ENCODE assay signal across 9 cellular contexts in the genomic region with DNA sequence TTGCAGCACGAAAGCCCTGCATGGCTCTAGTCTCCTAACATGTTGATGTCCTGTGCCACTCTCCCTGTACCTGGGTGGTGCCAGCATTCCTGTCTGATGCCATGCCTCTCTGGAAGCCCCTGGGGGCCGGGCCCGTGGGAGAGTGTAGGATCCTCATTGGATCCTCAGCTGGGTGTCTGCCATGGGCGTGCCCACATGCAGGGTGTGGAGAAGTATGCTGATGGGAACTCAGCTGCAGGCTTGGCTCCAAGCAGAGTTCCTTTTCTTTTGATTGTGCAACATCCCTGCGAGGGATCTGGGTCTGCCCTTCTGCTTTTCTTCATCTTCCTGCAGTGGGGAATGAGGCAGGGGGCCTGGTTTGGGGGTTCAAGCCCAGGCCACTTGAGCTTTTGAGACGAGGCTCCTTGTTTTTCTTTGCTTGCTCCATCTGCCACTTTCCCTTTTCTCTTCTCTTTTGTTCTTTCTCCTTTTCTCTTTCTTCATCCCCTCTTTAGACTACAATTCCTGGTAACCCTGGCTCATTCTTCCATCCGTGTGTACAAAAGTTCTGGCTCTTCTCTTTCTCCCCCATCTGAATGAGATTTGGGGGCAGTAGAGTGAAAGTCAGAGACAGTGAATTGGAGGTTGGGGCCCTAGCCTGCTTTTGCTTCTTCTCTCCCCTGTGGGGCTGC. TPM values are rescaled to one million over a fixed set of nuclear protein-coding genes. Genes with fewer than 3 reads are reported as not detected.
A peak's percentile ranks its signal among the peaks of the same experiment; 100 is the strongest.
DNase-seq lines count a peak whose midpoint lies in the region; ATAC-seq and TF ChIP-seq lines count a peak whose summit lies in the region.
"Had no signal": no experiment of that assay in that cellular context is flagged by ENCODE, and none has a peak within 500 bp of the region (broad histone marks: within the 10 kb centered on the region; RNA-seq: fewer than 3 reads in every experiment).

No MANE protein-coding gene starts in this region.

- H3K27ac ChIP-seq in coronary artery: peak overlapping the region in 1 of 2 donors; percentile 67
- H3K27ac ChIP-seq in mesenchymal stem cell (ENCODE audit: low read length, poor library complexity, severe bottlenecking): no peak overlapping the region

- no peak overlapping the region for H2BK5ac ChIP-seq in mesenchymal stem cell (ENCODE audit: low read depth, low read length, poor library complexity, severe bottlenecking)

- no peaks in the 10 kb centered on the region for H3K27me3 Mint-ChIP-seq in activated naive CD8-positive, alpha-beta T cell treated with anti-CD3 and anti-CD28 coated beads, Interleukin-2, amount 10 ng/mL, durations not matched to agents 7 days and 5 days
- no peaks in the 10 kb centered on the region for H3K27me3 Mint-ChIP-seq in activated naive CD8-positive, alpha-beta T cell treated with anti-CD3 and anti-CD28 coated beads for 36 hours

- no peak overlapping the region for H3K4ac ChIP-seq in mesenchymal stem cell (ENCODE audit: low read depth in 1 of 2, low read length in 2 of 2)

- no peak overlapping the region for H3K23ac ChIP-seq in mesenchymal stem cell (ENCODE audit: low read length in 2 of 2)

- no peak overlapping the region for H2AFZ ChIP-seq in mesenchymal stem cell (ENCODE audit: low read depth, low read length)

- no peaks in the 10 kb centered on the region for H3K9me3 ChIP-seq in mesenchymal stem cell (ENCODE audit: control insufficient read depth, low read length)

- peaks cover 31% of the 10 kb centered on the region for H3K79me1 ChIP-seq in mesenchymal stem cell (replicated peaks; ENCODE audit: low read length, poor library complexity, severe bottlenecking)

- H4K8ac ChIP-seq in mesenchymal stem cell (ENCODE audit: low read length): no peak overlapping the region

- peak overlapping the region; percentile 47 for H3K27ac Mint-ChIP-seq in activated naive CD8-positive, alpha-beta T cell treated with anti-CD3 and anti-CD28 coated beads, Interleukin-2, amount 10 ng/mL, durations not matched to agents 7 days and 5 days
- no peak overlapping the region for H3K27ac Mint-ChIP-seq in activated naive CD8-positive, alpha-beta T cell treated with anti-CD3 and anti-CD28 coated beads for 36 hours

- H3K4me1 ChIP-seq in mesenchymal stem cell (ENCODE audit: control insufficient read depth, insufficient read depth, low read depth, low read length): peaks cover 28% of the 10 kb centered on the region

- H3K4me2 ChIP-seq in mesenchymal stem cell (ENCODE audit: low read length, poor library complexity, severe bottlenecking): no peak overlapping the region

- H3K36me3 Mint-ChIP-seq in activated naive CD8-positive, alpha-beta T cell treated with anti-CD3 and anti-CD28 coated beads, Interleukin-2, amount 10 ng/mL, durations not matched to agents 7 days and 5 days: peaks cover 22% of the 10 kb centered on the region
- H3K36me3 Mint-ChIP-seq in activated naive CD8-positive, alpha-beta T cell treated with anti-CD3 and anti-CD28 coated beads for 36 hours: peaks cover 37% of the 10 kb centered on the region

- H3K36me3 ChIP-seq in mesenchymal stem cell (ENCODE audit: control insufficient read depth in 1 of 2, insufficient read depth in 2 of 2, low read depth in 1 of 2, low read length in 2 of 2): peaks cover 0 to 19% of the 10 kb centered on the region in 2 experiments

- POLR2A ChIA-PET in activated naive CD8-positive, alpha-beta T cell treated with anti-CD3 and anti-CD28 coated beads, Interleukin-2, amount 10 ng/mL, durations not matched to agents 7 days and 5 days (lab: Charles Lee): no interaction called here

- H2BK15ac ChIP-seq in mesenchymal stem cell (ENCODE audit: low read depth, poor library complexity, severe bottlenecking): no peak overlapping the region

- peak overlapping the region; percentile 49 for H2AK5ac ChIP-seq in mesenchymal stem cell (ENCODE audit: low read length, severe bottlenecking)

- no peak overlapping the region for H3K14ac ChIP-seq in mesenchymal stem cell (ENCODE audit: low read length in 2 of 2)

- 65% methylated on average over 6 of the region's 7 CpGs for WGBS in mesenchymal stem cell

- H3K9me3 Mint-ChIP-seq in activated naive CD8-positive, alpha-beta T cell treated with anti-CD3 and anti-CD28 coated beads, Interleukin-2, amount 10 ng/mL, durations not matched to agents 7 days and 5 days: no peaks in the 10 kb centered on the region
- H3K9me3 Mint-ChIP-seq in activated naive CD8-positive, alpha-beta T cell treated with anti-CD3 and anti-CD28 coated beads for 36 hours: no peaks in the 10 kb centered on the region

- no peak overlapping the region for H2BK12ac ChIP-seq in mesenchymal stem cell (ENCODE audit: low read length in 2 of 2)

- H2BK120ac ChIP-seq in mesenchymal stem cell (ENCODE audit: low read depth, low read length): no peak overlapping the region

- H3K9ac ChIP-seq in mesenchymal stem cell (ENCODE audit: low read length): no peak overlapping the region

- H4K91ac ChIP-seq in mesenchymal stem cell (ENCODE audit: low read length): no peak overlapping the region

- ATAC-seq in activated naive CD8-positive, alpha-beta T cell treated with anti-CD3 and anti-CD28 coated beads, Interleukin-2, amount 10 ng/mL, durations not matched to agents 7 days and 5 days (ENCODE audit: low read depth): no peak
- ATAC-seq in HG02884 (IDR thresholded peaks at IDR 0.05; ENCODE audit: unreplicated experiment) (no peak), HG02763 (IDR thresholded peaks at IDR 0.05; ENCODE audit: unreplicated experiment) (no peak)

- H3K18ac ChIP-seq in mesenchymal stem cell (ENCODE audit: low read depth in 1 of 2, low read length in 2 of 2): no peak overlapping the region

- H3K4me1 Mint-ChIP-seq in activated naive CD8-positive, alpha-beta T cell treated with anti-CD3 and anti-CD28 coated beads, Interleukin-2, amount 10 ng/mL, durations not matched to agents 7 days and 5 days: peaks cover 37% of the 10 kb centered on the region
- peaks cover 29% of the 10 kb centered on the region for H3K4me1 Mint-ChIP-seq in activated naive CD8-positive, alpha-beta T cell treated with anti-CD3 and anti-CD28 coated beads for 36 hours

- no peaks in the 10 kb centered on the region for H3K27me3 ChIP-seq in mesenchymal stem cell (ENCODE audit: control insufficient read depth in 1 of 2, insufficient read depth in 1 of 2, low read length in 2 of 2)

- no peak overlapping the region for H3K4me3 ChIP-seq in coronary artery
- H3K4me3 ChIP-seq in mesenchymal stem cell (ENCODE audit: insufficient read depth in 1 of 2, low read depth in 1 of 2, low read length in 2 of 2): peak overlapping the region in 1 of 2 experiments; percentile 26

- TF ChIP-seq CTCF in coronary artery (IDR thresholded peaks at IDR 0.05): no peak

- no peak overlapping the region for H3K4me3 Mint-ChIP-seq in activated naive CD8-positive, alpha-beta T cell treated with anti-CD3 and anti-CD28 coated beads, Interleukin-2, amount 10 ng/mL, durations not matched to agents 7 days and 5 days
- no peak overlapping the region for H3K4me3 Mint-ChIP-seq in activated naive CD8-positive, alpha-beta T cell treated with anti-CD3 and anti-CD28 coated beads for 36 hours

- DNase-seq in activated naive CD8-positive, alpha-beta T cell treated with anti-CD3 and anti-CD28 coated beads, Interleukin-2, amount 10 ng/mL, durations not matched to agents 7 days and 5 days: no peak
- DNase-seq in activated naive CD8-positive, alpha-beta T cell treated with anti-CD3 and anti-CD28 coated beads for 36 hours: no peak
- DNase-seq in coronary artery (ENCODE audit: low spot score): peak; percentile 82
- peak; percentile 30 for DNase-seq in mesenchymal stem cell
- DNase-seq in dermis blood vessel endothelial cell: no peak
- no peak for DNase-seq in activated CD4-positive, alpha-beta T cell treated with anti-CD3 and anti-CD28 coated beads for 1 hour
- DNase-seq: stimulated activated CD8-positive, alpha-beta memory T cell treated with anti-CD3 and anti-CD28 coated beads, Interleukin-4, amount 100 ng/mL, for 48 hours had no signal

RNA-seq across cellular contexts. Expression of a gene that starts 32.9 kb away (rescaled TPM):
- 10 to 100 TPM; 57.0 to 60.2 TPM for total RNA-seq in activated naive CD8-positive, alpha-beta T cell treated with anti-CD3 and anti-CD28 coated beads, Interleukin-2, amount 10 ng/mL, durations not matched to agents 7 days and 5 days
- 10 to 100 TPM; 58.9 to 62.5 TPM for total RNA-seq in activated naive CD8-positive, alpha-beta T cell treated with anti-CD3 and anti-CD28 coated beads for 36 hours
- polyA plus RNA-seq in mesenchymal stem cell (2013, experiment 1 of 2): 20.6 TPM
- polyA plus RNA-seq in mesenchymal stem cell (2013, experiment 2 of 2): 20.0 TPM
- total RNA-seq in dermis blood vessel endothelial cell: 26.3 and 33.4 TPM in 2 replicates

Comparison
In these comparisons a context has a peak if more than half of its experiments do, and no peak if none do; other contexts are left out.
1. DNase-seq: peak in coronary artery (single experiment) and mesenchymal stem cell (single experiment); none in activated naive CD8-positive, alpha-beta T cell treated with anti-CD3 and anti-CD28 coated beads, Interleukin-2, amount 10 ng/mL, durations not matched to agents 7 days and 5 days (single experiment), activated naive CD8-positive, alpha-beta T cell treated with anti-CD3 and anti-CD28 coated beads for 36 hours (single experiment), dermis blood vessel endothelial cell (single experiment) and activated CD4-positive, alpha-beta T cell treated with anti-CD3 and anti-CD28 coated beads for 1 hour (single experiment).